Comparison of ENCODE assay signal across 10 cellular contexts in genomic region chr16:1941162-1941923, GRCh38. TPM values are rescaled to one million over a fixed set of nuclear protein-coding genes. Genes with fewer than 3 reads are reported as not detected.
DNase-seq lines count a peak whose midpoint lies in the region; ATAC-seq and TF ChIP-seq lines count a peak whose summit lies in the region.
"Had no signal": no experiment of that assay in that cellular context is flagged by ENCODE, and none has a peak within 500 bp of the region (broad histone marks: within the 10 kb centered on the region; RNA-seq: fewer than 3 reads in every experiment).

No MANE protein-coding gene starts in this region.

- no peak overlapping the region for H2AFZ ChIP-seq in Loucy (ENCODE audit: low read length)

- no peaks in the 10 kb centered on the region for H3K9me2 ChIP-seq in Loucy (replicated peaks; ENCODE audit: low read depth, low read length)

- POLR2A ChIA-PET in CD4-positive, alpha-beta memory T cell (lab: Charles Lee; ENCODE audit: partially characterized antibody): interaction anchor here (0.9 to 4.6 kb wide), 4 partner anchors 24 to 214 kb away, joined by 3 to 34 read pairs (median 4); partner anchors contain the start of genes RPS2, TBL3 and TRAF7

- no peak for TF ChIP-seq CTCF in Loucy (conservative IDR thresholded peaks at IDR 0.05; ENCODE audit: low read length)

- H3F3A ChIP-seq in Loucy (ENCODE audit: low read depth): no peaks in the 10 kb centered on the region

- peaks cover 21% of the 10 kb centered on the region for H3K4me1 ChIP-seq in CD4-positive, alpha-beta memory T cell (ENCODE audit: insufficient read depth, low read length)
- peaks cover 5% of the 10 kb centered on the region for H3K4me1 ChIP-seq in Loucy (ENCODE audit: insufficient read depth, low read length, poor library complexity, severe bottlenecking)

- H3K4me3 ChIP-seq in CD4-positive, alpha-beta memory T cell (ENCODE audit: low read length in 2 of 2): no peak overlapping the region
- peak overlapping the region; percentile 85 for H3K4me3 ChIP-seq in Loucy (ENCODE audit: low read length, poor library complexity, severe bottlenecking)

- intact Hi-C loops in CD4-positive, alpha-beta memory T cell (cut with micrococcal nuclease): loop anchor here (5.0 kb wide), 3 partner anchors 51 to 449 kb away; partner anchors contain the start of genes CRAMP1, IFT140 and TELO2

- H3K27me3 ChIP-seq in CD4-positive, alpha-beta memory T cell (ENCODE audit: insufficient read depth, low read length): no peaks in the 10 kb centered on the region
- H3K27me3 ChIP-seq in Loucy (ENCODE audit: insufficient read depth, low read length, poor library complexity, severe bottlenecking): no peaks in the 10 kb centered on the region

- H3K9me3 Mint-ChIP-seq in CD4-positive, alpha-beta memory T cell: no peaks in the 10 kb centered on the region
- no peaks in the 10 kb centered on the region for H3K9me3 Mint-ChIP-seq in central memory CD8-positive, alpha-beta T cell
- H3K9me3 Mint-ChIP-seq in natural killer cell treated with Interleukin-12 subunit alpha and Interleukin-12 subunit beta and Interleukin-15 and Interleukin-18, amount 100 ng/mL, for 72 hours: no peaks in the 10 kb centered on the region

- no peaks in the 10 kb centered on the region for H4K20me1 ChIP-seq in Loucy (ENCODE audit: insufficient read depth, low read length, poor library complexity, severe bottlenecking)

- ATAC-seq in central memory CD8-positive, alpha-beta T cell (replicated peaks; ENCODE audit: extremely low read depth, poor library complexity, severe bottlenecking): no peak
- ATAC-seq in natural killer cell treated with Interleukin-12 subunit alpha and Interleukin-12 subunit beta and Interleukin-15 and Interleukin-18, amount 100 ng/mL, for 72 hours: no peak
- ATAC-seq in GM19351 (IDR thresholded peaks at IDR 0.05; ENCODE audit: unreplicated experiment): no peak

- H3K9me3 ChIP-seq in CD4-positive, alpha-beta memory T cell (ENCODE audit: control insufficient read depth in 1 of 2, low read length in 2 of 2): no peaks in the 10 kb centered on the region
- H3K9me3 ChIP-seq in Loucy (ENCODE audit: insufficient read depth, low read depth, low read length): no peaks in the 10 kb centered on the region

- no peak for DNase-seq in CD4-positive, alpha-beta memory T cell
- DNase-seq in central memory CD8-positive, alpha-beta T cell (ENCODE audit: low spot score in 2 of 2): no peak
- no peak for DNase-seq in natural killer cell treated with Interleukin-12 subunit alpha and Interleukin-12 subunit beta and Interleukin-15 and Interleukin-18, amount 100 ng/mL, for 72 hours (ENCODE audit: low spot score)
- DNase-seq in NCI-H187 (lab: John Stamatoyannopoulos, UW) (no peak), hippocampal formation (lab: John Stamatoyannopoulos, UW) (no peak)
- DNase-seq in stimulated activated CD4-positive, alpha-beta T cell treated with anti-CD3 and anti-CD28 coated beads, Interleukin-4, amount 100 ng/mL, for 1 hour: no peak
- DNase-seq: NCI-H2029 treated with DMSO at 0.1 percent for 48 hours had no signal

- H3K4me3 Mint-ChIP-seq in CD4-positive, alpha-beta memory T cell: peak overlapping the region in 6 of 8 donors; percentile 4 to 86 (median 72)
- H3K4me3 Mint-ChIP-seq in central memory CD8-positive, alpha-beta T cell: peak overlapping the region; percentile 91
- H3K4me3 Mint-ChIP-seq in natural killer cell treated with Interleukin-12 subunit alpha and Interleukin-12 subunit beta and Interleukin-15 and Interleukin-18, amount 100 ng/mL, for 72 hours: peak overlapping the region; percentile 87

- no peaks in the 10 kb centered on the region for H3K27me3 Mint-ChIP-seq in CD4-positive, alpha-beta memory T cell
- no peaks in the 10 kb centered on the region for H3K27me3 Mint-ChIP-seq in central memory CD8-positive, alpha-beta T cell
- H3K27me3 Mint-ChIP-seq in natural killer cell treated with Interleukin-12 subunit alpha and Interleukin-12 subunit beta and Interleukin-15 and Interleukin-18, amount 100 ng/mL, for 72 hours: no peaks in the 10 kb centered on the region

- CTCF ChIA-PET in CD4-positive, alpha-beta memory T cell (lab: Charles Lee; ENCODE audit: partially characterized antibody): interaction anchor here (1.1 to 1.6 kb wide), 2 partner anchors 12 to 16 kb away, joined by 3 to 4 read pairs; no protein-coding TSS in a partner anchor

- peaks cover 0 to 11% of the 10 kb centered on the region in 2 donors for H3K36me3 Mint-ChIP-seq in CD4-positive, alpha-beta memory T cell
- peaks cover 8% of the 10 kb centered on the region for H3K36me3 Mint-ChIP-seq in central memory CD8-positive, alpha-beta T cell (ENCODE audit: insufficient read depth)
- no peaks in the 10 kb centered on the region for H3K36me3 Mint-ChIP-seq in natural killer cell treated with Interleukin-12 subunit alpha and Interleukin-12 subunit beta and Interleukin-15 and Interleukin-18, amount 100 ng/mL, for 72 hours

- no peak overlapping the region for H3K27ac ChIP-seq in CD4-positive, alpha-beta memory T cell (ENCODE audit: low read depth, low read length)

- peaks cover 15% of the 10 kb centered on the region for H3K36me3 ChIP-seq in CD4-positive, alpha-beta memory T cell (ENCODE audit: insufficient read depth, low read length)
- H3K36me3 ChIP-seq in Loucy (ENCODE audit: insufficient read depth, low read length): no peaks in the 10 kb centered on the region

- H3K4me1 Mint-ChIP-seq in CD4-positive, alpha-beta memory T cell: peaks cover 0 to 26% (median 7%) of the 10 kb centered on the region in 4 donors
- H3K4me1 Mint-ChIP-seq in central memory CD8-positive, alpha-beta T cell: peaks cover 11% of the 10 kb centered on the region
- H3K4me1 Mint-ChIP-seq in natural killer cell treated with Interleukin-12 subunit alpha and Interleukin-12 subunit beta and Interleukin-15 and Interleukin-18, amount 100 ng/mL, for 72 hours (ENCODE audit: low read depth in 2 of 2): peaks cover 13 to 23% of the 10 kb centered on the region in 2 donors

- H3K9ac ChIP-seq in Loucy (ENCODE audit: low read depth, low read length, poor library complexity, severe bottlenecking): peak overlapping the region; percentile 87

- H3K27ac Mint-ChIP-seq in CD4-positive, alpha-beta memory T cell: peak overlapping the region in 1 of 7 donors; percentile 40
- H3K27ac Mint-ChIP-seq in central memory CD8-positive, alpha-beta T cell (ENCODE audit: low read depth): no peak overlapping the region
- H3K27ac Mint-ChIP-seq in natural killer cell treated with Interleukin-12 subunit alpha and Interleukin-12 subunit beta and Interleukin-15 and Interleukin-18, amount 100 ng/mL, for 72 hours: no peak overlapping the region

- peak overlapping the region; percentile 79 for H3K4me2 ChIP-seq in Loucy (ENCODE audit: low read depth, low read length, poor library complexity, severe bottlenecking)

- H3K79me2 ChIP-seq in Loucy (ENCODE audit: insufficient read depth, low read length): peaks cover 11% of the 10 kb centered on the region; the same call in 1 of the 2 replicates

RNA-seq across cellular contexts. Expression of gene MSRB1, which starts 1.7 kb away (rescaled TPM):
- 10 to 100 TPM in 1 of 2 experiments, 1 to 10 TPM in 1; 9.3 to 10.6 TPM for total RNA-seq in CD4-positive, alpha-beta memory T cell
- polyA plus RNA-seq in CD4-positive, alpha-beta memory T cell: 10 to 100 TPM; 20.4 to 30.5 TPM
- 10 to 100 TPM; 24.3 to 24.7 TPM for total RNA-seq in natural killer cell treated with Interleukin-12 subunit alpha and Interleukin-12 subunit beta and Interleukin-15 and Interleukin-18, amount 100 ng/mL, for 72 hours

RNA-seq across cellular contexts. Expression of gene RPL3L, which starts 13.1 kb away (rescaled TPM):
- total RNA-seq in CD4-positive, alpha-beta memory T cell: not detected
- not detected for polyA plus RNA-seq in CD4-positive, alpha-beta memory T cell
- 1 to 10 TPM in 1 of 2 donors, not detected in 1; 1.5 TPM for total RNA-seq in natural killer cell treated with Interleukin-12 subunit alpha and Interleukin-12 subunit beta and Interleukin-15 and Interleukin-18, amount 100 ng/mL, for 72 hours

RNA-seq across cellular contexts. Expression of gene NDUFB10, which starts 18.0 kb away (rescaled TPM):
- 10 to 100 TPM; 76.5 to 86.2 TPM for total RNA-seq in CD4-positive, alpha-beta memory T cell
- polyA plus RNA-seq in CD4-positive, alpha-beta memory T cell: 100 to 1,000 TPM; 205 to 223 TPM
- total RNA-seq in natural killer cell treated with Interleukin-12 subunit alpha and Interleukin-12 subunit beta and Interleukin-15 and Interleukin-18, amount 100 ng/mL, for 72 hours: 100 to 1,000 TPM in 1 of 2 donors, 10 to 100 TPM in 1; 95.0 to 103 TPM

RNA-seq across cellular contexts. Expression of gene HS3ST6, which starts 23.1 kb away (rescaled TPM):
- total RNA-seq in CD4-positive, alpha-beta memory T cell: not detected
- polyA plus RNA-seq in CD4-positive, alpha-beta memory T cell: not detected
- not detected for total RNA-seq in natural killer cell treated with Interleukin-12 subunit alpha and Interleukin-12 subunit beta and Interleukin-15 and Interleukin-18, amount 100 ng/mL, for 72 hours
- total RNA-seq: bronchial epithelial cell had no signal

RNA-seq across cellular contexts. Expression of gene RPS2, which starts 23.3 kb away (rescaled TPM):
- 1,000 to 10,000 TPM; 2,828 to 2,894 TPM for total RNA-seq in CD4-positive, alpha-beta memory T cell
- 1,000 to 10,000 TPM; 6,382 to 6,826 TPM for polyA plus RNA-seq in CD4-positive, alpha-beta memory T cell
- 1,000 to 10,000 TPM; 2,056 to 2,952 TPM for total RNA-seq in natural killer cell treated with Interleukin-12 subunit alpha and Interleukin-12 subunit beta and Interleukin-15 and Interleukin-18, amount 100 ng/mL, for 72 hours
